8 cellular contexts compared by ENCODE assay signal in genomic region chr16:66925322-66925840, GRCh38. TPM values are rescaled to one million over a fixed set of nuclear protein-coding genes. Genes with fewer than 3 reads are reported as not detected.
A peak's percentile ranks its signal among the peaks of the same experiment; 100 is the strongest.
DNase-seq lines count a peak whose midpoint lies in the region; ATAC-seq lines count a peak whose summit lies in the region.

RRAD (minus strand) TSS chr16:66925535; CDS start chr16:66925179, 356 bp downstream.

- H3K9me3 Mint-ChIP-seq in activated CD4-positive, alpha-beta T cell treated with anti-CD3 and anti-CD28 coated beads for 36 hours (ENCODE audit: low read depth), result no peaks in the 10 kb centered on the region
- no peaks in the 10 kb centered on the region for H3K9me3 Mint-ChIP-seq in activated T-cell treated with anti-CD3 and anti-CD28 coated beads, Interleukin-2, amount 50 U/mL, for 72 hours

- ATAC-seq in activated CD4-positive, alpha-beta T cell treated with anti-CD3 and anti-CD28 coated beads for 36 hours, result no peak
- peak in 1 of 2 donors; percentile 12 for ATAC-seq in activated T-cell treated with anti-CD3 and anti-CD28 coated beads, Interleukin-2, amount 50 U/mL, for 72 hours (replicated peaks in 1 of 2)
- ATAC-seq in left cardiac atrium (peak; percentile 53 to 60), sciatic nerve (peak; percentile 67), HG03045 (IDR thresholded peaks at IDR 0.05; ENCODE audit: unreplicated experiment) (no peak)

- peaks cover 7% of the 10 kb centered on the region for H3K4me1 Mint-ChIP-seq in activated CD4-positive, alpha-beta T cell treated with anti-CD3 and anti-CD28 coated beads for 36 hours
- H3K4me1 Mint-ChIP-seq in activated T-cell treated with anti-CD3 and anti-CD28 coated beads, Interleukin-2, amount 50 U/mL, for 72 hours (ENCODE audit: low read depth), result peaks cover 21% of the 10 kb centered on the region

- peak within 1 kb of the TSS; percentile 38 for H3K4me3 Mint-ChIP-seq in activated CD4-positive, alpha-beta T cell treated with anti-CD3 and anti-CD28 coated beads for 36 hours
- H3K4me3 Mint-ChIP-seq in activated T-cell treated with anti-CD3 and anti-CD28 coated beads, Interleukin-2, amount 50 U/mL, for 72 hours, result peak within 1 kb of the TSS; percentile 75 to 80

- DNase-seq in activated CD4-positive, alpha-beta T cell treated with anti-CD3 and anti-CD28 coated beads for 36 hours, result no peak
- no peak for DNase-seq in activated CD4-positive, alpha-beta T cell treated with anti-CD3 and anti-CD28 coated beads, Interleukin-2, amount 50 U/mL, for 48 hours
- DNase-seq in activated T-cell treated with anti-CD3 and anti-CD28 coated beads, Interleukin-2, amount 50 U/mL, for 72 hours, result no peak
- DNase-seq in left cardiac atrium, result peak; percentile 78
- DNase-seq in sciatic nerve (ENCODE audit: low spot score), result peak; percentile 68
- no peak for DNase-seq in SJCRH30
- no peak for DNase-seq in NAMALWA (ENCODE audit: low spot score)

- H3K27me3 ChIP-seq in SJCRH30, result peaks cover 18% of the 10 kb centered on the region

- H3K27ac Mint-ChIP-seq in activated CD4-positive, alpha-beta T cell treated with anti-CD3 and anti-CD28 coated beads for 36 hours, result peak within 1 kb of the TSS; percentile 31
- no peak within 1 kb of the TSS for H3K27ac Mint-ChIP-seq in activated T-cell treated with anti-CD3 and anti-CD28 coated beads, Interleukin-2, amount 50 U/mL, for 72 hours

- peaks cover 33% of the 10 kb centered on the region for H3K27me3 Mint-ChIP-seq in activated CD4-positive, alpha-beta T cell treated with anti-CD3 and anti-CD28 coated beads for 36 hours
- peaks cover 21% of the 10 kb centered on the region for H3K27me3 Mint-ChIP-seq in activated T-cell treated with anti-CD3 and anti-CD28 coated beads, Interleukin-2, amount 50 U/mL, for 72 hours (ENCODE audit: low read depth)

- peaks cover 40% of the 10 kb centered on the region for H3K4me1 ChIP-seq in SJCRH30

- H3K36me3 ChIP-seq in SJCRH30, result no peaks in the 10 kb centered on the region

- POLR2A ChIA-PET in activated CD4-positive, alpha-beta T cell treated with anti-CD3 and anti-CD28 coated beads for 36 hours (lab: Charles Lee), result no interaction called here

- no peaks in the 10 kb centered on the region for H3K9me3 ChIP-seq in SJCRH30 (replicated peaks)

- H3K27ac ChIP-seq in SJCRH30, result no peak within 1 kb of the TSS

- intact Hi-C loops in activated CD4-positive, alpha-beta T cell treated with anti-CD3 and anti-CD28 coated beads for 36 hours (cut with DNase I, micrococcal nuclease), result loop anchor here in 1 of 2 experiments (2.0 to 5.0 kb wide), 2 partner anchors 31 to 318 kb away; no protein-coding TSS in a partner anchor
- intact Hi-C loops in left cardiac atrium (cut with DNase I) (no loop called here), sciatic nerve (cut with DNase I) (no loop called here)

- peaks cover 4% of the 10 kb centered on the region for H3K36me3 Mint-ChIP-seq in activated CD4-positive, alpha-beta T cell treated with anti-CD3 and anti-CD28 coated beads for 36 hours (ENCODE audit: low read depth)
- no peaks in the 10 kb centered on the region for H3K36me3 Mint-ChIP-seq in activated T-cell treated with anti-CD3 and anti-CD28 coated beads, Interleukin-2, amount 50 U/mL, for 72 hours (ENCODE audit: insufficient read depth in 2 of 2)

- no peak within 1 kb of the TSS for H3K4me3 ChIP-seq in SJCRH30

- CTCF ChIA-PET in activated CD4-positive, alpha-beta T cell treated with anti-CD3 and anti-CD28 coated beads for 36 hours (lab: Charles Lee), result interaction anchor here (0.7 kb wide), 2 partner anchors 7 to 44 kb away, joined by 3 read pairs; no protein-coding TSS in a partner anchor

RNA-seq across cellular contexts. Expression of gene RRAD, which starts in this region (rescaled TPM):
- under 1 TPM; 0.19 to 0.55 TPM for total RNA-seq in activated CD4-positive, alpha-beta T cell treated with anti-CD3 and anti-CD28 coated beads for 36 hours
- total RNA-seq in activated T-cell treated with anti-CD3 and anti-CD28 coated beads, Interleukin-2, amount 50 U/mL, for 72 hours, result 1 to 10 TPM; 1.6 to 3.1 TPM
- total RNA-seq in left cardiac atrium, result 100 to 1,000 TPM in 1 of 2 donors, 10 to 100 TPM in 1; 58.3 to 325 TPM
- total RNA-seq in sciatic nerve, result 6.2 TPM
- total RNA-seq in SJCRH30 (2014; rRNA removed; shearing (Covaris generic)), result 0.30 and 0.49 TPM in 2 replicates

Comparison
In these comparisons a context has a peak if more than half of its experiments do, and no peak if none do; other contexts are left out.
1. ATAC-seq: peak in left cardiac atrium (2 of 2) and sciatic nerve (single experiment); none in activated CD4-positive, alpha-beta T cell treated with anti-CD3 and anti-CD28 coated beads for 36 hours (single experiment) and HG03045 (single experiment).
2. DNase-seq: peak in left cardiac atrium (single experiment) and sciatic nerve (single experiment); none in activated CD4-positive, alpha-beta T cell treated with anti-CD3 and anti-CD28 coated beads for 36 hours (single experiment), activated CD4-positive, alpha-beta T cell treated with anti-CD3 and anti-CD28 coated beads, Interleukin-2, amount 50 U/mL, for 48 hours (0 of 2), activated T-cell treated with anti-CD3 and anti-CD28 coated beads, Interleukin-2, amount 50 U/mL, for 72 hours (0 of 2), SJCRH30 (0 of 2) and NAMALWA (single experiment).